Comparison of ENCODE assay signal across 13 cellular contexts in genomic region chr2:19048593-19049264, GRCh38.
A peak's percentile ranks its signal among the peaks of the same experiment; 100 is the strongest.
DNase-seq lines count a peak whose midpoint lies in the region; ATAC-seq and TF ChIP-seq lines count a peak whose summit lies in the region.
"Had no signal": no experiment of that assay in that cellular context is flagged by ENCODE, and none has a peak within 500 bp of the region (broad histone marks: within the 10 kb centered on the region; RNA-seq: fewer than 3 reads in every experiment).

No MANE protein-coding gene starts in this region.

- TF ChIP-seq EP300 in tibial nerve (IDR thresholded peaks at IDR 0.05) = no peak

- no peak for TF ChIP-seq CTCF in epithelial cell of esophagus (IDR thresholded peaks at IDR 0.05; ENCODE audit: insufficient read depth, low read depth, low read length, missing control alignments)
- TF ChIP-seq CTCF in neural crest cell (conservative IDR thresholded peaks at IDR 0.05) = no peak
- no peak for TF ChIP-seq CTCF in tibial nerve (IDR thresholded peaks at IDR 0.05)

- peaks cover 2% of the 10 kb centered on the region for H3K9me3 Mint-ChIP-seq in neural crest cell
- H3K9me3 Mint-ChIP-seq: activated B cell treated with CpG ODN at 0.5 μM for 24 hours had no signal

- TF ChIP-seq POLR2A in tibial nerve (IDR thresholded peaks at IDR 0.05) = no peak

- DNase-seq in DMS53 treated with DMSO at 0.1 percent for 48 hours (lab: John Stamatoyannopoulos, UW; ENCODE audit: unreplicated experiment) = peak; percentile 89
- DNase-seq in NCI-H2081 treated with DMSO at 0.1 percent for 48 hours (lab: John Stamatoyannopoulos, UW) = peak; percentile 61
- DNase-seq in epithelial cell of esophagus (ENCODE audit: low read depth) = peak; percentile 39
- DNase-seq in neural crest cell (ENCODE audit: low read depth, low spot score) = no peak
- no peak for DNase-seq in NCI-H1694 (lab: John Stamatoyannopoulos, UW)
- DNase-seq in tibial nerve (ENCODE audit: low spot score in 2 of 2) = no peak
- DNase-seq: activated B cell treated with CpG ODN at 0.5 μM for 24 hours; CD8-positive, alpha-beta memory T cell; NCI-H524 had no signal

- peak overlapping the region; percentile 40 for H3K27ac Mint-ChIP-seq in neural crest cell (ENCODE audit: unreplicated experiment)
- H3K27ac Mint-ChIP-seq: activated B cell treated with CpG ODN at 0.5 μM for 24 hours; CD8-positive, alpha-beta memory T cell had no signal

- H3K9me3 ChIP-seq in tibial nerve = no peaks in the 10 kb centered on the region

- H3K4me1 ChIP-seq in tibial nerve = peaks cover 0 to 5% (median 0%) of the 10 kb centered on the region in 4 donors

- no peaks in the 10 kb centered on the region for H3K27me3 Mint-ChIP-seq in neural crest cell (ENCODE audit: low read depth)
- H3K27me3 Mint-ChIP-seq: activated B cell treated with CpG ODN at 0.5 μM for 24 hours; CD8-positive, alpha-beta memory T cell had no signal

- no peaks in the 10 kb centered on the region for H3K36me3 ChIP-seq in tibial nerve
- H3K36me3 ChIP-seq: cardiac muscle cell had no signal

- ATAC-seq in GM18520 (IDR thresholded peaks at IDR 0.05; ENCODE audit: unreplicated experiment) = no peak
- ATAC-seq in GM18873 (IDR thresholded peaks at IDR 0.05; ENCODE audit: low FRiP score, unreplicated experiment) = no peak
- ATAC-seq: K562 had no signal

- WGBS in tibial nerve, 2 donors = 52 to 59% methylated on average over 5 of the region's 5 CpGs

- H3K27me3 ChIP-seq in tibial nerve = no peaks in the 10 kb centered on the region
- H3K27me3 ChIP-seq: cardiac muscle cell had no signal

- H3K36me3 Mint-ChIP-seq in neural crest cell (ENCODE audit: low read depth) = no peaks in the 10 kb centered on the region

- no peak overlapping the region for H3K4me3 ChIP-seq in epithelial cell of esophagus (ENCODE audit: low read length)
- no peak overlapping the region for H3K4me3 ChIP-seq in tibial nerve
- H3K4me3 ChIP-seq: cardiac muscle cell, K562 had no signal

- H3K4me1 Mint-ChIP-seq in neural crest cell = no peaks in the 10 kb centered on the region
- H3K4me1 Mint-ChIP-seq: activated B cell treated with CpG ODN at 0.5 μM for 24 hours; CD8-positive, alpha-beta memory T cell had no signal

- no peak overlapping the region for H3K27ac ChIP-seq in tibial nerve
- H3K27ac ChIP-seq: cardiac muscle cell had no signal

- H3K4me3 Mint-ChIP-seq in neural crest cell = no peak overlapping the region
- H3K4me3 Mint-ChIP-seq: activated B cell treated with CpG ODN at 0.5 μM for 24 hours; CD8-positive, alpha-beta memory T cell had no signal

Comparison
In these comparisons a context has a peak if more than half of its experiments do, and no peak if none do; other contexts are left out.
1. DNase-seq: peak in DMS53 treated with DMSO at 0.1 percent for 48 hours (single experiment), NCI-H2081 treated with DMSO at 0.1 percent for 48 hours (single experiment) and epithelial cell of esophagus (single experiment); none in neural crest cell (single experiment), NCI-H1694 (single experiment) and tibial nerve (0 of 2).